In genomic region chr2:143934913-143935310, GRCh38 we compare ENCODE assay signal across 21 cellular contexts.
DNase-seq lines count a peak whose midpoint lies in the region; ATAC-seq, FAIRE-seq and TF ChIP-seq lines count a peak whose summit lies in the region.
"Had no signal": no experiment of that assay in that cellular context is flagged by ENCODE, and none has a peak within 500 bp of the region (broad histone marks: within the 10 kb centered on the region; RNA-seq: fewer than 3 reads in every experiment).

No MANE protein-coding gene starts in this region.

- peaks cover 0 to 14% of the 10 kb centered on the region in 2 experiments for H3K27me3 ChIP-seq in GM12878 (replicated peaks in 1 of 2; ENCODE audit: control insufficient read depth in 2 of 2, insufficient read depth in 2 of 2, low read length in 1 of 2)
- H3K27me3 ChIP-seq in hepatocyte, result peaks cover 18% of the 10 kb centered on the region
- H3K27me3 ChIP-seq in skeletal muscle satellite cell (ENCODE audit: control insufficient read depth, insufficient read depth, low read length), result no peaks in the 10 kb centered on the region
- H3K27me3 ChIP-seq in vagina, result no peaks in the 10 kb centered on the region
- H3K27me3 ChIP-seq: SJCRH30 had no signal

- POLR2A ChIA-PET in GM12878 (lab: Charles Lee), result no interaction called here

- H3K27ac ChIP-seq in GM12878 (ENCODE audit: control insufficient read depth, insufficient read depth) (no peak overlapping the region), hepatocyte (peak overlapping the region; percentile 66), vagina (peak overlapping the region; percentile 90)
- H3K27ac ChIP-seq: GM23248, parathyroid adenoma, SJCRH30 had no signal

- RAD21 ChIA-PET in GM12878 (lab: Charles Lee; ENCODE audit: unreplicated experiment), result interaction anchor here (1.4 kb wide), 1 partner anchor 93 kb away, joined by 6 read pairs; no protein-coding TSS in a partner anchor

- no peak overlapping the region for H3K9ac ChIP-seq in GM12878 (ENCODE audit: control insufficient read depth, insufficient read depth, low read length)
- H3K9ac ChIP-seq in skeletal muscle satellite cell (ENCODE audit: low read depth, low read length), result no peak overlapping the region
- H3K9ac ChIP-seq: GM23248, parathyroid adenoma had no signal

- H3K4me1 ChIP-seq in GM12878 (ENCODE audit: control insufficient read depth, insufficient read depth, low read length) (no peaks in the 10 kb centered on the region), hepatocyte (ENCODE audit: insufficient read depth) (peaks cover 20% of the 10 kb centered on the region), skeletal muscle satellite cell (ENCODE audit: control insufficient read depth, insufficient read depth, low read length) (peaks cover 36% of the 10 kb centered on the region), vagina (peaks cover 14% of the 10 kb centered on the region)
- H3K4me1 ChIP-seq: parathyroid adenoma, SJCRH30 had no signal

- ATAC-seq in GM12878, result no peak
- ATAC-seq: naive thymus-derived CD4-positive, alpha-beta T cell had no signal

- H3K4me2 ChIP-seq in GM12878 (ENCODE audit: control insufficient read depth, insufficient read depth), result no peak overlapping the region
- H3K4me2 ChIP-seq in hepatocyte, result peak overlapping the region; percentile 91
- H3K4me2 ChIP-seq in skeletal muscle satellite cell (ENCODE audit: low read length), result peak overlapping the region; percentile 99

- H3K36me3 ChIP-seq in GM12878 (ENCODE audit: control insufficient read depth in 2 of 2, insufficient read depth in 2 of 2, low read length in 1 of 2) (no peaks in the 10 kb centered on the region), hepatocyte (replicated peaks; ENCODE audit: insufficient read depth, low read depth) (no peaks in the 10 kb centered on the region), skeletal muscle satellite cell (ENCODE audit: insufficient read depth, low read length) (no peaks in the 10 kb centered on the region), vagina (no peaks in the 10 kb centered on the region)
- H3K36me3 ChIP-seq: SJCRH30 had no signal

- H2AFZ ChIP-seq in GM12878 (ENCODE audit: control insufficient read depth, low read depth, low read length) (no peak overlapping the region), hepatocyte (no peak overlapping the region)
- H2AFZ ChIP-seq: GM23248, parathyroid adenoma had no signal

- intact Hi-C loops in GM12878 (cut with micrococcal nuclease; ENCODE audit: unreplicated experiment), result no loop called here
- intact Hi-C loops in vagina (cut with DNase I), result loop anchor here (5.0 kb wide), 2 partner anchors 498 to 582 kb away; no protein-coding TSS in a partner anchor

- no TSS peak for BruUV-seq in GM12878 (replicated peaks; lab: Mats Ljungman, UMichigan)

- CTCF ChIA-PET in GM12878 (lab: Yijun Ruan, JAX), result interaction anchor here (0.9 to 3.5 kb wide), 2 partner anchors 14 to 32 kb away, joined by 3 to 18 read pairs; no protein-coding TSS in a partner anchor

- TF ChIP-seq POLR2A in GM12878 (IDR thresholded peaks at IDR 0.05; ENCODE audit: low read depth, low read length) (no peak), vagina (IDR thresholded peaks at IDR 0.05) (no peak)

- in situ Hi-C loops in GM12878 (cut with MboI), result no loop called here

- SMC1A ChIA-PET in GM12878 (lab: Charles Lee; ENCODE audit: uncharacterized antibody, unreplicated experiment), result interaction anchor here (0.7 to 2.8 kb wide), 8 partner anchors 10 to 76 kb away, joined by 3 to 16 read pairs (median 4); no protein-coding TSS in a partner anchor

- TF ChIP-seq EP300 in GM12878 (IDR thresholded peaks at IDR 0.05; ENCODE audit: borderline replicate concordance in 1 of 2, control insufficient read depth in 1 of 2, low read depth in 2 of 2, low read length in 2 of 2), result no peak

- FAIRE-seq in GM12878 (lab: Jason Lieb, UNC), result no peak
- FAIRE-seq: GM12891 had no signal

- TF ChIP-seq CTCF in GM12878 (IDR thresholded peaks at IDR 0.05 in 2 of 3, conservative IDR thresholded peaks at IDR 0.05 in 1 of 3; ENCODE audit: control insufficient read depth in 2 of 3, extremely low read depth in 1 of 3, insufficient read depth in 1 of 3, low read depth in 3 of 3, low read length in 3 of 3), result no peak
- TF ChIP-seq CTCF in hepatocyte (IDR thresholded peaks at IDR 0.05; ENCODE audit: poor library complexity), result no peak
- TF ChIP-seq CTCF in vagina (IDR thresholded peaks at IDR 0.05), result no peak

- no peaks in the 10 kb centered on the region for H3K9me2 ChIP-seq in hepatocyte (replicated peaks; ENCODE audit: insufficient read depth)

- whole genome bisulfite sequencing in GM12878 (ENCODE audit: insufficient coverage, insufficient replicate concordance, low lambda C conversion rate, missing lambda C conversion rate), result 95% methylated on average over 5 of the region's 5 CpGs
- 26% methylated on average over 5 of the region's 5 CpGs for WGBS in hepatocyte (ENCODE audit: low lambda C conversion rate, missing lambda C conversion rate)

- TF ChIP-seq RAD21 in GM12878 (IDR thresholded peaks at IDR 0.05; ENCODE audit: insufficient read depth, low read depth, low read length), result no peak

- H4K20me1 ChIP-seq in GM12878 (ENCODE audit: control insufficient read depth, insufficient read depth) (no peaks in the 10 kb centered on the region), hepatocyte (ENCODE audit: insufficient read depth, poor library complexity, severe bottlenecking) (no peaks in the 10 kb centered on the region)

- H3K79me2 ChIP-seq in GM12878 (ENCODE audit: control insufficient read depth, insufficient read depth, low read length) (no peaks in the 10 kb centered on the region), hepatocyte (no peaks in the 10 kb centered on the region)
- H3K79me2 ChIP-seq: parathyroid adenoma had no signal

- DNase-seq in GM12878 (ENCODE audit: low read depth, low spot score) (no peak), hepatocyte (ENCODE audit: low spot score) (no peak), vagina (ENCODE audit: extremely low spot score in 2 of 2) (no peak), NCI-H748 (lab: John Stamatoyannopoulos, UW; ENCODE audit: unreplicated experiment) (no peak), superior temporal gyrus (ENCODE audit: extremely low spot score) (no peak), putamen (ENCODE audit: low spot score) (no peak)
- DNase-seq: activated CD4-positive, alpha-beta T cell treated with anti-CD3 and anti-CD28 coated beads for 4 hours; activated naive CD8-positive, alpha-beta T cell treated with anti-CD3 and anti-CD28 coated beads for 36 hours; CD4-positive, alpha-beta memory T cell; GM23248; hippocampal formation; KG1; mammary epithelial cell; naive thymus-derived CD4-positive, alpha-beta T cell; NCI-H187; NCI-H2227 treated with DMSO at 0.1 percent for 48 hours; SJCRH30; T-helper 1 cell had no signal

- H3K4me3 ChIP-seq in GM12878 (no peak overlapping the region), hepatocyte (no peak overlapping the region), skeletal muscle satellite cell (ENCODE audit: low read length) (no peak overlapping the region), vagina (peak overlapping the region in 1 of 2 donors; percentile 19)
- H3K4me3 ChIP-seq: GM23248, SJCRH30 had no signal

- H3K9me3 ChIP-seq in GM12878 (replicated peaks; ENCODE audit: control insufficient read depth, insufficient read depth, low read length), result no peaks in the 10 kb centered on the region
- H3K9me3 ChIP-seq in hepatocyte (ENCODE audit: low read depth), result no peaks in the 10 kb centered on the region
- H3K9me3 ChIP-seq in skeletal muscle satellite cell (replicated peaks; ENCODE audit: low read length), result no peaks in the 10 kb centered on the region
- no peaks in the 10 kb centered on the region for H3K9me3 ChIP-seq in vagina
- H3K9me3 ChIP-seq: SJCRH30 had no signal

TF ChIP-seq in GM12878, 131 proteins besides CTCF, POLR2A, EP300 and RAD21:
- peak; percentile 46; the same call in 1 of the 2 replicates for TF ChIP-seq MLLT1 (IDR thresholded peaks at IDR 0.05)
- TF ChIP-seq, protein P1, sequence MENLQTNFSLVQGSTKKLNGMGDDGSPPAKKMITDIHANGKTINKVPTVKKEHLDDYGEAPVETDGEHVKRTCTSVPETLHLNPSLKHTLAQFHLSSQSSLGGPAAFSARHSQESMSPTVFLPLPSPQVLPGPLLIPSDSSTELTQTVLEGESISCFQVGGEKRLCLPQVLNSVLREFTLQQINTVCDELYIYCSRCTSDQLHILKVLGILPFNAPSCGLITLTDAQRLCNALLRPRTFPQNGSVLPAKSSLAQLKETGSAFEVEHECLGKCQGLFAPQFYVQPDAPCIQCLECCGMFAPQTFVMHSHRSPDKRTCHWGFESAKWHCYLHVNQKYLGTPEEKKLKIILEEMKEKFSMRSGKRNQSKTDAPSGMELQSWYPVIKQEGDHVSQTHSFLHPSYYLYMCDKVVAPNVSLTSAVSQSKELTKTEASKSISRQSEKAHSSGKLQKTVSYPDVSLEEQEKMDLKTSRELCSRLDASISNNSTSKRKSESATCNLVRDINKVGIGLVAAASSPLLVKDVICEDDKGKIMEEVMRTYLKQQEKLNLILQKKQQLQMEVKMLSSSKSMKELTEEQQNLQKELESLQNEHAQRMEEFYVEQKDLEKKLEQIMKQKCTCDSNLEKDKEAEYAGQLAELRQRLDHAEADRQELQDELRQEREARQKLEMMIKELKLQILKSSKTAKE (IDR thresholded peaks at IDR 0.05; ENCODE audit: low read depth, poor library complexity, severe bottlenecking), result no peak
- TF ChIP-seq MXI1 (IDR thresholded peaks at IDR 0.05; ENCODE audit: low read depth, low read length), result no peak
